16 cellular contexts compared by ENCODE assay signal in genomic region chr7:86667732-86668131, GRCh38. TPM values are rescaled to one million over a fixed set of nuclear protein-coding genes. Genes with fewer than 3 reads are reported as not detected.
DNase-seq lines count a peak whose midpoint lies in the region; ATAC-seq and TF ChIP-seq lines count a peak whose summit lies in the region.
"Had no signal": no experiment of that assay in that cellular context is flagged by ENCODE, and none has a peak within 500 bp of the region (broad histone marks: within the 10 kb centered on the region; RNA-seq: fewer than 3 reads in every experiment).

No MANE protein-coding gene starts in this region.

- H3K27ac ChIP-seq in neuronal stem cell (replicated peaks; ENCODE audit: low read length) = no peak overlapping the region
- H3K27ac ChIP-seq: gastroesophageal sphincter, left lung had no signal

- H2BK12ac ChIP-seq in neuronal stem cell (ENCODE audit: low read length) = no peak overlapping the region

- no peak for TF ChIP-seq CTCF in GM12865 (IDR thresholded peaks at IDR 0.05; ENCODE audit: insufficient read depth, low read depth, low read length, missing control alignments)

- no peak overlapping the region for H3K4me2 ChIP-seq in neuronal stem cell (ENCODE audit: insufficient read depth, low read length, poor library complexity, severe bottlenecking)

- peak; percentile 83 for ATAC-seq in HG02870 (IDR thresholded peaks at IDR 0.05; ENCODE audit: unreplicated experiment)
- no peak for ATAC-seq in HG02588 (IDR thresholded peaks at IDR 0.05; ENCODE audit: unreplicated experiment)
- ATAC-seq: gastroesophageal sphincter, K562, left lung had no signal

- H3K36me3 ChIP-seq in neuronal stem cell (replicated peaks in 1 of 2; ENCODE audit: control insufficient read depth in 2 of 2, insufficient read depth in 2 of 2, low read length in 2 of 2) = no peaks in the 10 kb centered on the region
- H3K36me3 ChIP-seq: gastroesophageal sphincter, left lung had no signal

- DNase-seq in GM12865 (ENCODE audit: low read depth) = peak; percentile 14
- DNase-seq in NCI-H748 treated with DMSO at 0.1 percent for 48 hours (lab: John Stamatoyannopoulos, UW) = peak; percentile 26
- DNase-seq in iPS-NIHi11 (ENCODE audit: low spot score) = peak; percentile 19
- no peak for DNase-seq in neuronal stem cell (ENCODE audit: low spot score)
- DNase-seq in activated CD4-positive, alpha-beta T cell treated with anti-CD3 and anti-CD28 coated beads, Interleukin-2, amount 50 U/mL, for 1 hour = no peak
- DNase-seq: activated T-cell treated with anti-CD3 and anti-CD28 coated beads, Interleukin-2, amount 50 U/mL, for 24 hours; C1 segment of cervical spinal cord; effector memory CD4-positive, alpha-beta T cell; H7; left lung; nephron progenitor cell; NK-92 treated with Interleukin-12 subunit alpha and Interleukin-12 subunit beta, amount 100 ng/mL, for 24 hours had no signal

- no peak overlapping the region for H3K9ac ChIP-seq in neuronal stem cell (ENCODE audit: low read depth, low read length, poor library complexity)

- H2AK5ac ChIP-seq in neuronal stem cell (ENCODE audit: low read depth, low read length) = no peak overlapping the region

- no peak overlapping the region for H2BK5ac ChIP-seq in neuronal stem cell (ENCODE audit: low read length)

- H4K8ac ChIP-seq in neuronal stem cell (ENCODE audit: low read depth, low read length) = no peak overlapping the region

- no peak overlapping the region for H3K18ac ChIP-seq in neuronal stem cell (ENCODE audit: low read length)

- H2BK120ac ChIP-seq in neuronal stem cell (ENCODE audit: low read depth, low read length) = no peak overlapping the region

- WGBS in neuronal stem cell (ENCODE audit: extremely low coverage in 2 of 2, insufficient read length in 2 of 2, insufficient replicate concordance in 1 of 2), 2 donors = no CpG with 5 or more reads among the region's 4 CpGs

- H3K23ac ChIP-seq in neuronal stem cell (ENCODE audit: low read depth, low read length, poor library complexity) = no peak overlapping the region

- H3K4me3 ChIP-seq in GM12865 (ENCODE audit: low read depth, low read length) (no peak overlapping the region), neuronal stem cell (ENCODE audit: low read length in 2 of 2) (no peak overlapping the region)
- H3K4me3 ChIP-seq: gastroesophageal sphincter, K562, left lung had no signal

- no peak overlapping the region for H3K4ac ChIP-seq in neuronal stem cell (ENCODE audit: low read length)

- H4K91ac ChIP-seq in neuronal stem cell (ENCODE audit: low read depth, low read length, poor library complexity) = no peak overlapping the region

- H3K9me3 ChIP-seq in neuronal stem cell (replicated peaks in 1 of 2; ENCODE audit: control insufficient read depth in 2 of 2, insufficient read depth in 1 of 2, low read depth in 1 of 2, low read length in 2 of 2) = no peaks in the 10 kb centered on the region
- H3K9me3 ChIP-seq: gastroesophageal sphincter, left lung had no signal

- no peak overlapping the region for H2AFZ ChIP-seq in neuronal stem cell (ENCODE audit: low read length)

- H2BK15ac ChIP-seq in neuronal stem cell (ENCODE audit: low read length) = no peak overlapping the region

- no peak overlapping the region for H3K14ac ChIP-seq in neuronal stem cell (ENCODE audit: low read length)

- no peaks in the 10 kb centered on the region for H3K27me3 ChIP-seq in neuronal stem cell (ENCODE audit: control insufficient read depth in 3 of 3, insufficient read depth in 3 of 3, low read depth in 1 of 3, low read length in 3 of 3)
- H3K27me3 ChIP-seq: gastroesophageal sphincter, left lung had no signal

- H3K4me1 ChIP-seq in neuronal stem cell (ENCODE audit: control insufficient read depth in 2 of 2, insufficient read depth in 1 of 2, low read depth in 1 of 2, low read length in 2 of 2) = peaks cover 7 to 8% of the 10 kb centered on the region in 2 donors
- H3K4me1 ChIP-seq: gastroesophageal sphincter, left lung had no signal

- no peaks in the 10 kb centered on the region for H3K79me1 ChIP-seq in neuronal stem cell (ENCODE audit: low read depth, low read length)

RNA-seq across cellular contexts. Expression of gene GRM3, which starts 24.0 kb away (rescaled TPM):
- polyA plus RNA-seq in neuronal stem cell (2013, experiment 1 of 2) = 13.9 TPM
- polyA plus RNA-seq in neuronal stem cell (2013, experiment 2 of 2) = 14.4 TPM

Comparison
In these comparisons a context has a peak if more than half of its experiments do, and no peak if none do; other contexts are left out.
1. DNase-seq: peak in GM12865 (single experiment), NCI-H748 treated with DMSO at 0.1 percent for 48 hours (single experiment) and iPS-NIHi11 (single experiment); none in neuronal stem cell (single experiment) and activated CD4-positive, alpha-beta T cell treated with anti-CD3 and anti-CD28 coated beads, Interleukin-2, amount 50 U/mL, for 1 hour (single experiment).